8 cellular contexts compared by ENCODE assay signal in the genomic region with DNA sequence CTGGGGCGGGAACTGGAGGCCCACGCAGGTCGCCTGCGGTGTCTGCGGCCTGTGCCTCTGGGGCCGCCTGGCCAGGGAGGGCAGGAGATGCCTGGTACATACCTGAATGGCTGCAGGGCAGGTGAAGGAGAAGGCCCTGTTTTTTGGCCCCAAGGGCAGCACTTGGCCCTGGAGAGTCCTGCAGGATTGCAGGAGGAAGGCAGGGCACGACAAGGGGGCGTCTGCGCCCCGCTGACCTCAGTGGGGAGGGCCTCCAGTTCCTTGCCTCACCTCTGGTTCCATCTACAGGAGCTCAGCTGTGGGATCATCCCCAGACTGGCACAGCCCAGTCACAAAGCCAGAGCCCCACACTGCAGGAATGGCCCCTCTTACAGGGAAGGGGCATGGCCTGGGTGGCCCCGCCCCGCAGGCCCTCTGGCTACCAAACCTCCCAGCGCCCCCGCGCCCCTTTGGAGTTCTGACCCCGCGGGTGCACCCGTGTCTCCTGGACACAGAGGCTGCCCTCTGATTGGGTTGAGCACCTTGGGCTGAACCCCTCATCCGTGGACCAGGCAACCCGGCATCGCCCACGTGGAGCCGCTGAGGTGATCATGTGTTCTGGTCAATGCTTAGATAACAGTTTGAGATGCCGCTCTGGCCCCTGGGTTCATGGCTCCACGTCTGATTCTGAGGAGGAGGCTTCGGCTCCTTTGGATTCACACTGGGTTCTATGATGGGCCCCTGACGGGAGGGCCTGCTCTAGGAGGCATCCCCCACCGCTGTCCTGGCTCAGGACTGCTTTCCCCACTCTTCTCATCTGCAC. TPM values are rescaled to one million over a fixed set of nuclear protein-coding genes. Genes with fewer than 3 reads are reported as not detected.
A peak's percentile ranks its signal among the peaks of the same experiment; 100 is the strongest.
DNase-seq lines count a peak whose midpoint lies in the region; ATAC-seq and TF ChIP-seq lines count a peak whose summit lies in the region.

No MANE protein-coding gene starts in this region.

- WGBS in right cardiac atrium: 50% methylated on average over 28 of the region's 28 CpGs
- WGBS in spleen, 5 donors: 40 to 52% (median 44%) methylated on average over 16 to 28 of the region's 28 CpGs

- intact Hi-C loops in right cardiac atrium (cut with DNase I): loop anchor here in 3 of 4 donors (2.0 to 10.0 kb wide), 3 partner anchors 133 to 1011 kb away; no protein-coding TSS in a partner anchor
- intact Hi-C loops in spleen (cut with DNase I; ENCODE audit: low total_unique reads): loop anchor here (5.0 kb wide), 1 partner anchor 134 kb away; no protein-coding TSS in a partner anchor

- no peak for TF ChIP-seq CTCF in AG10803 (conservative IDR thresholded peaks at IDR 0.05; ENCODE audit: low read length)
- TF ChIP-seq CTCF in spleen (IDR thresholded peaks at IDR 0.05 in 8 of 11, conservative IDR thresholded peaks at IDR 0.05 in 3 of 11): no peak

- ATAC-seq in HG03066 (IDR thresholded peaks at IDR 0.05; ENCODE audit: low read depth, unreplicated experiment): peak; percentile 0
- peak; percentile 1 to 2 for ATAC-seq in right cardiac atrium

- peaks cover 0 to 17% (median 5%) of the 10 kb centered on the region in 6 donors for H3K36me3 ChIP-seq in spleen

- H3K27me3 ChIP-seq in right cardiac atrium (ENCODE audit: control insufficient read depth, insufficient read depth) (no peaks in the 10 kb centered on the region), spleen (replicated peaks in 1 of 7) (peaks cover 0 to 37% (median 4%) of the 10 kb centered on the region in 7 donors)

- H3K27ac ChIP-seq in right cardiac atrium (ENCODE audit: low read length) (no peak overlapping the region), spleen (peak overlapping the region in 7 of 8 donors; percentile 82 to 93 (median 90))

- H3K4me3 ChIP-seq in AG10803 (ENCODE audit: low read length) (peak overlapping the region; percentile 73), right cardiac atrium (ENCODE audit: low read length) (peak overlapping the region; percentile 75), spleen (peak overlapping the region; percentile 75 to 97 (median 86))

- no peak for TF ChIP-seq POLR2A in spleen (IDR thresholded peaks at IDR 0.05)

- DNase-seq in AG10803 (ENCODE audit: low read depth) (no peak), right cardiac atrium (peak in 2 of 3 donors; percentile 68 to 72), spleen (peak; percentile 86), occipital lobe (lab: John Stamatoyannopoulos, UW) (no peak), GM19240 (ENCODE audit: insufficient read length, low spot score) (no peak), globus pallidus (ENCODE audit: low spot score) (no peak)
- DNase-seq in activated CD8-positive, alpha-beta memory T cell treated with anti-CD3 and anti-CD28 coated beads, Interleukin-2, amount 50 U/mL, for 48 hours: peak; percentile 73

- H3K4me1 ChIP-seq in right cardiac atrium (ENCODE audit: control insufficient read depth, insufficient read depth, low read length): peaks cover 5% of the 10 kb centered on the region
- H3K4me1 ChIP-seq in spleen: peaks cover 29 to 75% (median 53%) of the 10 kb centered on the region in 6 donors

- H3K9me3 ChIP-seq in right cardiac atrium (ENCODE audit: control insufficient read depth, low read length) (no peaks in the 10 kb centered on the region), spleen (no peaks in the 10 kb centered on the region)

RNA-seq across cellular contexts. Expression of gene PEX10, which starts 1.3 kb away (rescaled TPM):
- total RNA-seq in right cardiac atrium (10 to 100 TPM; 11.4 to 15.5 (median 13.6) TPM), spleen (10 to 100 TPM; 10.2 to 18.9 (median 16.3) TPM), occipital lobe (21.2 TPM)
- polyA plus RNA-seq in right cardiac atrium (16.0 TPM), spleen (10 to 100 TPM; 12.5 to 19.1 (median 13.0) TPM)

RNA-seq across cellular contexts. Expression of gene RER1, which starts 22.1 kb away (rescaled TPM):
- 10 to 100 TPM; 83.6 to 93.9 (median 89.6) TPM for total RNA-seq in right cardiac atrium
- 50.3 TPM for polyA plus RNA-seq in right cardiac atrium
- total RNA-seq in spleen: 100 to 1,000 TPM in 3 of 7 donors, 10 to 100 TPM in 4; 70.1 to 131 (median 91.8) TPM
- polyA plus RNA-seq in spleen: 10 to 100 TPM; 51.1 to 77.0 (median 68.7) TPM
- 34.5 TPM for total RNA-seq in occipital lobe

RNA-seq across cellular contexts. Expression of gene MORN1, which starts 22.3 kb away (rescaled TPM):
- total RNA-seq in right cardiac atrium (1 to 10 TPM; 3.2 to 5.1 (median 4.2) TPM), spleen (10 to 100 TPM in 2 of 7 donors, 1 to 10 TPM in 5; 5.9 to 13.5 (median 8.4) TPM), occipital lobe (13.1 TPM)
- polyA plus RNA-seq in right cardiac atrium (4.1 TPM), spleen (1 to 10 TPM; 1.9 to 5.8 (median 2.2) TPM)

Comparison
In these comparisons a context has a peak if more than half of its experiments do, and no peak if none do; other contexts are left out.
1. DNase-seq: peak in activated CD8-positive, alpha-beta memory T cell treated with anti-CD3 and anti-CD28 coated beads, Interleukin-2, amount 50 U/mL, for 48 hours (single experiment), right cardiac atrium (2 of 3) and spleen (single experiment); none in AG10803 (single experiment), occipital lobe (single experiment), GM19240 (single experiment) and globus pallidus (single experiment).
2. Peak in every context shown above with its lines, with median percentiles within 50 percentile points of each other: H3K4me3 ChIP-seq.